In genomic region chr5:175347931-175348330, GRCh38 we compare ENCODE assay signal across 23 cellular contexts.
DNase-seq lines count a peak whose midpoint lies in the region; ATAC-seq and TF ChIP-seq lines count a peak whose summit lies in the region.
"Had no signal": no experiment of that assay in that cellular context is flagged by ENCODE, and none has a peak within 500 bp of the region (broad histone marks: within the 10 kb centered on the region; RNA-seq: fewer than 3 reads in every experiment).

No MANE protein-coding gene starts in this region.

- POLR2A ChIA-PET in IMR-90 (lab: Charles Lee; ENCODE audit: unreplicated experiment): interaction anchor here (0.6 kb wide), 1 partner anchor 128 kb away, joined by 9 read pairs; no protein-coding TSS in a partner anchor

- dilution Hi-C loops in IMR-90 (cut with HindIII; ENCODE audit: low sequenced_read_pairs, unreplicated experiment): no loop called here

- H4K8ac ChIP-seq in IMR-90 (ENCODE audit: low read depth in 2 of 2, low read length in 2 of 2): peak overlapping the region; percentile 4 to 50; a peak in 1 of 4 replicates

- no peak overlapping the region for H3K56ac ChIP-seq in IMR-90 (ENCODE audit: extremely low read depth, insufficient read depth, low read length)

- H3K4me1 ChIP-seq in IMR-90 (ENCODE audit: control insufficient read depth, insufficient read depth, low read length) (peaks cover 17% of the 10 kb centered on the region), SJSA1 (replicated peaks) (peaks cover 53% of the 10 kb centered on the region), smooth muscle cell (ENCODE audit: low read depth) (peaks cover 20% of the 10 kb centered on the region), right atrium auricular region (no peaks in the 10 kb centered on the region)
- no peaks in the 10 kb centered on the region for H3K4me1 ChIP-seq in effector memory CD4-positive, alpha-beta T cell (ENCODE audit: control insufficient read depth, insufficient read depth, low read length, poor library complexity, severe bottlenecking)
- H3K4me1 ChIP-seq: BE2C, HAP-1 had no signal

- H2AFZ ChIP-seq in IMR-90 (replicated peaks; ENCODE audit: low read length, poor library complexity): no peak overlapping the region
- no peak overlapping the region for H2AFZ ChIP-seq in smooth muscle cell (ENCODE audit: low read depth)
- H2AFZ ChIP-seq: GM23248 had no signal

- H2BK20ac ChIP-seq in IMR-90 (ENCODE audit: low read depth, low read length): peak overlapping the region; percentile 80

- CTCF ChIA-PET in IMR-90 (lab: Yijun Ruan, JAX): no interaction called here

- no peak for TF ChIP-seq RAD21 in IMR-90 (IDR thresholded peaks at IDR 0.05; ENCODE audit: low read length)

- H3K9me3 ChIP-seq in IMR-90 (ENCODE audit: control insufficient read depth, insufficient read depth, low read length) (no peaks in the 10 kb centered on the region), SJSA1 (replicated peaks) (no peaks in the 10 kb centered on the region), smooth muscle cell (replicated peaks; ENCODE audit: low read depth) (no peaks in the 10 kb centered on the region), right atrium auricular region (peaks cover 0 to 2% of the 10 kb centered on the region in 2 donors)
- no peaks in the 10 kb centered on the region for H3K9me3 ChIP-seq in effector memory CD4-positive, alpha-beta T cell (ENCODE audit: control insufficient read depth, low read length)
- H3K9me3 ChIP-seq: BE2C, HAP-1 had no signal

- no CpG with 5 or more reads among the region's 1 CpG for WGBS in IMR-90 (ENCODE audit: extremely low coverage in 2 of 2, insufficient read length in 1 of 2), 2 experiments
- WGBS in smooth muscle cell (ENCODE audit: low lambda C conversion rate): 17% methylated on average over 1 of the region's 1 CpG

- H3K4me3 ChIP-seq in IMR-90 (ENCODE audit: insufficient read depth, low read depth, low read length) (no peak overlapping the region), SJSA1 (peak overlapping the region; percentile 25), smooth muscle cell (no peak overlapping the region), right atrium auricular region (no peak overlapping the region)
- no peak overlapping the region for H3K4me3 ChIP-seq in effector memory CD4-positive, alpha-beta T cell (ENCODE audit: insufficient read depth, low read depth, low read length, poor library complexity, severe bottlenecking)
- H3K4me3 ChIP-seq: BLaER1 treated with 17β-estradiol and CSF1 and Interleukin-3, amounts not matched to agents 10 nM and 100 nM; GM12878; GM23248; HAP-1 had no signal

- H3K27me3 ChIP-seq in IMR-90 (ENCODE audit: control insufficient read depth, insufficient read depth, low read length) (no peaks in the 10 kb centered on the region), SJSA1 (replicated peaks) (no peaks in the 10 kb centered on the region), smooth muscle cell (ENCODE audit: low read depth) (no peaks in the 10 kb centered on the region), right atrium auricular region (no peaks in the 10 kb centered on the region)
- H3K27me3 ChIP-seq in effector memory CD4-positive, alpha-beta T cell (replicated peaks; ENCODE audit: control insufficient read depth, insufficient read depth, low read length, poor library complexity, severe bottlenecking): no peaks in the 10 kb centered on the region
- H3K27me3 ChIP-seq: BE2C; BLaER1 treated with 17β-estradiol and CSF1 and Interleukin-3, amounts not matched to agents 10 nM and 100 nM had no signal

- H3K4me2 ChIP-seq in IMR-90 (ENCODE audit: low read depth, low read length): no peak overlapping the region
- H3K4me2 ChIP-seq in smooth muscle cell: peak overlapping the region; percentile 9
- H3K4me2 ChIP-seq: BLaER1 treated with 17β-estradiol and CSF1 and Interleukin-3, amounts not matched to agents 10 nM and 100 nM had no signal

- no peak overlapping the region for H2BK5ac ChIP-seq in IMR-90 (ENCODE audit: low read depth, low read length, poor library complexity, severe bottlenecking)

- H3K36me3 ChIP-seq in IMR-90 (ENCODE audit: control insufficient read depth, insufficient read depth, low read length) (no peaks in the 10 kb centered on the region), SJSA1 (no peaks in the 10 kb centered on the region), smooth muscle cell (ENCODE audit: low read depth) (no peaks in the 10 kb centered on the region), right atrium auricular region (no peaks in the 10 kb centered on the region)
- no peaks in the 10 kb centered on the region for H3K36me3 ChIP-seq in effector memory CD4-positive, alpha-beta T cell (ENCODE audit: control insufficient read depth, insufficient read depth, low read length)
- H3K36me3 ChIP-seq: BE2C; BLaER1 treated with 17β-estradiol and CSF1 and Interleukin-3, amounts not matched to agents 10 nM and 100 nM; HAP-1 had no signal

- H3K9me1 ChIP-seq in IMR-90 (ENCODE audit: insufficient read depth, low read length): peaks cover 10% of the 10 kb centered on the region

- peak overlapping the region; percentile 62 for H3K23ac ChIP-seq in IMR-90 (ENCODE audit: low read depth, low read length)

- peak overlapping the region; percentile 72 for H3K4ac ChIP-seq in IMR-90 (ENCODE audit: low read depth, low read length)

- H3K27ac ChIP-seq in IMR-90 (ENCODE audit: insufficient read depth, low read length) (no peak overlapping the region), SJSA1 (peak overlapping the region; percentile 71), smooth muscle cell (ENCODE audit: low read depth) (no peak overlapping the region), right atrium auricular region (no peak overlapping the region)
- H3K27ac ChIP-seq in effector memory CD4-positive, alpha-beta T cell (ENCODE audit: insufficient read depth, low read length, poor library complexity, severe bottlenecking): no peak overlapping the region
- H3K27ac ChIP-seq: 22Rv1; BLaER1 treated with 17β-estradiol and CSF1 and Interleukin-3, amounts not matched to agents 10 nM and 100 nM; GM23248 had no signal

- H3K9ac ChIP-seq in IMR-90 (ENCODE audit: low read depth, low read length) (no peak overlapping the region), smooth muscle cell (ENCODE audit: low read depth) (no peak overlapping the region)
- H3K9ac ChIP-seq: BLaER1 treated with 17β-estradiol and CSF1 and Interleukin-3, amounts not matched to agents 10 nM and 100 nM; GM23248 had no signal

- TF ChIP-seq CTCF in IMR-90 (conservative IDR thresholded peaks at IDR 0.05; ENCODE audit: low read depth, low read length): no peak
- TF ChIP-seq CTCF in smooth muscle cell (IDR thresholded peaks at IDR 0.05; ENCODE audit: borderline replicate concordance, insufficient read depth, poor library complexity, severe bottlenecking): no peak
- TF ChIP-seq CTCF in right atrium auricular region (IDR thresholded peaks at IDR 0.05): no peak

- peak overlapping the region; percentile 52; the same call in 1 of the 2 replicates for H3K18ac ChIP-seq in IMR-90 (ENCODE audit: low read depth, low read length)

- DNase-seq in NCI-H82 (lab: John Stamatoyannopoulos, UW) (peak; percentile 10), NCI-H82 treated with DMSO at 0.1 percent for 48 hours (lab: John Stamatoyannopoulos, UW; ENCODE audit: unreplicated experiment) (no peak), IMR-90 (no peak), SJSA1 (ENCODE audit: low read depth in 1 of 2, low spot score in 2 of 2) (peak in 1 of 2 experiments; percentile 45), smooth muscle cell (lab: John Stamatoyannopoulos, UW; ENCODE audit: unreplicated experiment) (no peak), right atrium auricular region (ENCODE audit: low spot score) (no peak), cerebellar nuclear complex (lab: John Stamatoyannopoulos, UW) (no peak)
- DNase-seq in effector memory CD4-positive, alpha-beta T cell: no peak
- DNase-seq: ACHN; AML-193; BE2C; CD4-positive, alpha-beta T cell; CD8-positive, alpha-beta memory T cell; DMS 273 treated with DMSO at 0.1 percent for 48 hours; DMS79; EL; GDM1; GM23248; HFFc6 had no signal

- peak overlapping the region; percentile 1; the same call in 1 of the 2 replicates for H3K14ac ChIP-seq in IMR-90 (replicated peaks; ENCODE audit: low read depth, low read length)

- H2AK5ac ChIP-seq in IMR-90 (ENCODE audit: low read depth, low read length): peak overlapping the region; percentile 72; the same call in 1 of the 2 replicates

- no peaks in the 10 kb centered on the region for H3K79me1 ChIP-seq in IMR-90 (ENCODE audit: low read depth in 1 of 2, low read length in 2 of 2)

- no peak overlapping the region for H2AK9ac ChIP-seq in IMR-90 (replicated peaks; ENCODE audit: low read depth, low read length, poor library complexity)

- H4K91ac ChIP-seq in IMR-90 (ENCODE audit: insufficient read depth, low read depth, low read length): peak overlapping the region; percentile 58; the same call in 1 of the 2 replicates

- intact Hi-C loops in IMR-90 (cut with micrococcal nuclease): loop anchor here (2.0 kb wide), 1 partner anchor 97 kb away; the partner anchor contains the start of gene DRD1

- H4K5ac ChIP-seq in IMR-90 (ENCODE audit: low read depth, low read length): no peak overlapping the region

- H3K79me2 ChIP-seq in smooth muscle cell (ENCODE audit: low read depth): no peaks in the 10 kb centered on the region

- no peak for ATAC-seq in IMR-90 (ENCODE audit: low read depth)
- ATAC-seq: GM12878 had no signal

- in situ Hi-C loops in IMR-90 (cut with MboI; ENCODE audit: low sequenced_read_pairs): no loop called here

- no peak for TF ChIP-seq POLR2A in IMR-90 (IDR thresholded peaks at IDR 0.05; ENCODE audit: low read depth, low read length)

- peaks cover 10% of the 10 kb centered on the region for H3F3A ChIP-seq in smooth muscle cell (ENCODE audit: low read depth)

- H4K20me1 ChIP-seq in IMR-90 (ENCODE audit: insufficient read depth, low read length) (no peaks in the 10 kb centered on the region), smooth muscle cell (ENCODE audit: low read depth) (no peaks in the 10 kb centered on the region)
- H4K20me1 ChIP-seq: BLaER1 treated with 17β-estradiol and CSF1 and Interleukin-3, amounts not matched to agents 10 nM and 100 nM had no signal

- peak overlapping the region; percentile 57; the same call in 2 of the 3 replicates for H2BK15ac ChIP-seq in IMR-90 (ENCODE audit: low read depth, low read length)

- H2BK120ac ChIP-seq in IMR-90 (ENCODE audit: low read depth, low read length): peak overlapping the region; percentile 79

- BruUV-seq in IMR-90 (replicated peaks; lab: Mats Ljungman, UMichigan): no TSS peak

TF ChIP-seq in IMR-90, 13 proteins besides CTCF, POLR2A, EP300 and RAD21 (continues in another document):
- TF ChIP-seq NFE2L2 (IDR thresholded peaks at IDR 0.05; ENCODE audit: low read depth, low read length) (no peak), FOS (IDR thresholded peaks at IDR 0.05; ENCODE audit: low read depth, low read length) (no peak), MAZ (IDR thresholded peaks at IDR 0.05; ENCODE audit: borderline replicate concordance, low read depth, low read length) (no peak), BHLHE40 (IDR thresholded peaks at IDR 0.05; ENCODE audit: low read depth, low read length) (no peak)
